ENCODE assay signal across 8 cellular contexts in the genomic region with DNA sequence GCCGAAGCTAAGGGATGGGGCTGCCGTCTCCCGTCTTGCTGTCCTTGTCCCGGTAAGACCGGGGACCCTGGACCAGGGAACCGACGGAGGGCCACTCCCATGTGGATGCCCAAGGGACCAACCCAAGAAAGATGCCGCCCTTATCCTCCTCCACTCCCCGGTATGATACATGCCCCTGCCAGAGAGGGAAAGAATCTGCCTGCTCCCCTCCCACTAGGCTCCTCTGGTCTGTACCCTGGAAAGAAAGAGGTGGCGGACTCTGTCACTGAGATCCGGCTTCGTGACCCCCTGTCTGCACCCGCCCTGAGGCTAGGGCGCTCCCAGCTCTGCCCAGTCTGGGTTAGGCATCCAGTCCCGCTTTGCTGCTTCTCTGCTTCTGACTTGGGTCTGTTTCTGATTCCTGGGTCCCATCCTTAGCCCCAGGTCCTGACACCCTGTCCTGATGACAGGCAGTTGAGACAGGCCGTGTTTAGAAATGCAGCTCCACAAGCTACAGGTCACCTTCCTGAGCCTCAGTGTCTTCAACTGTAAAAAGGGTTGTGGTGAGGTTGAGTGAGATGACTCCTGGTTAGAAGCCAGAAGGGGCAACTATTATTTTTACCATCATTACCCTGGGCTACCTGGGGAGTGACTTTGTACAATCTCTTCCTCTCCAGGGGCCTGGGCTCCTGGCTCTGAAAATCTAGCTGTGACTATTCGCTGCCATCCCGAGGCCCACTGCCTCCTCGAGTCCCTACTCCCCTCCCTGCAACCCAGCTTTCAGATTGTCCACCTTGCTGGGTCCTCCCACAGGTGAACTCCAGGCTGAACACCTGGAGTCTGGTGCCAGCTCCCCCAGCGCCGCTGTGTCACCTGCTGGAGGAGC. TPM values are rescaled to one million over a fixed set of nuclear protein-coding genes. Genes with fewer than 3 reads are reported as not detected.
A peak's percentile ranks its signal among the peaks of the same experiment; 100 is the strongest.
DNase-seq lines count a peak whose midpoint lies in the region; ATAC-seq and TF ChIP-seq lines count a peak whose summit lies in the region.

No MANE protein-coding gene starts in this region.

- no peak for ATAC-seq in HG02973 (IDR thresholded peaks at IDR 0.05; ENCODE audit: unreplicated experiment)

- 44 to 67% methylated on average over 4 to 21 of the region's 21 CpGs for WGBS in endodermal cell (ENCODE audit: insufficient coverage in 1 of 2, insufficient read length in 1 of 2), 2 experiments

- peak overlapping the region; percentile 96 for H3K27ac Mint-ChIP-seq in activated CD4-positive, alpha-beta T cell treated with anti-CD3 and anti-CD28 coated beads, Interleukin-2, amount 10 ng/mL, durations not matched to agents 24 days and 14 days
- H3K27ac Mint-ChIP-seq in endodermal cell (no peak overlapping the region), osteocyte (ENCODE audit: unreplicated experiment) (peak overlapping the region; percentile 95)

- H3K36me3 ChIP-seq in endodermal cell (ENCODE audit: control insufficient read depth, insufficient read depth, low read length) = no peaks in the 10 kb centered on the region

- H3K4me3 ChIP-seq in endodermal cell (ENCODE audit: low read length) = peak overlapping the region; percentile 84

- no peaks in the 10 kb centered on the region for H3K4me1 ChIP-seq in endodermal cell (ENCODE audit: control insufficient read depth, insufficient read depth, low read length)

- TF ChIP-seq CTCF in endodermal cell (conservative IDR thresholded peaks at IDR 0.05) (no peak), osteocyte (IDR thresholded peaks at IDR 0.05) (no peak)

- peaks cover 5% of the 10 kb centered on the region for H3K9me3 Mint-ChIP-seq in activated CD4-positive, alpha-beta T cell treated with anti-CD3 and anti-CD28 coated beads, Interleukin-2, amount 10 ng/mL, durations not matched to agents 24 days and 14 days
- H3K9me3 Mint-ChIP-seq in endodermal cell = peaks cover 22% of the 10 kb centered on the region
- peaks cover 5% of the 10 kb centered on the region for H3K9me3 Mint-ChIP-seq in osteocyte (ENCODE audit: unreplicated experiment)

- no peak overlapping the region for H3K27ac ChIP-seq in endodermal cell (ENCODE audit: low read depth, low read length)

- intact Hi-C loops in activated CD4-positive, alpha-beta T cell treated with anti-CD3 and anti-CD28 coated beads, Interleukin-2, amount 10 ng/mL, durations not matched to agents 24 days and 14 days (cut with micrococcal nuclease) = loop anchor here (1.0 to 10.0 kb wide), 5 partner anchors 37 to 435 kb away; no protein-coding TSS in a partner anchor

- H3K9me3 ChIP-seq in endodermal cell (ENCODE audit: control insufficient read depth, low read length) = peaks cover 11% of the 10 kb centered on the region

- no peaks in the 10 kb centered on the region for H3K27me3 ChIP-seq in endodermal cell (ENCODE audit: control insufficient read depth, insufficient read depth, low read length, poor library complexity, severe bottlenecking)

- H3K36me3 Mint-ChIP-seq in activated CD4-positive, alpha-beta T cell treated with anti-CD3 and anti-CD28 coated beads, Interleukin-2, amount 10 ng/mL, durations not matched to agents 24 days and 14 days (ENCODE audit: low read depth) = peaks cover 5% of the 10 kb centered on the region
- H3K36me3 Mint-ChIP-seq in endodermal cell (ENCODE audit: low read depth) = no peaks in the 10 kb centered on the region
- H3K36me3 Mint-ChIP-seq in osteocyte (ENCODE audit: unreplicated experiment) = no peaks in the 10 kb centered on the region

- peaks cover 18% of the 10 kb centered on the region for H3K4me1 Mint-ChIP-seq in activated CD4-positive, alpha-beta T cell treated with anti-CD3 and anti-CD28 coated beads, Interleukin-2, amount 10 ng/mL, durations not matched to agents 24 days and 14 days
- H3K4me1 Mint-ChIP-seq in endodermal cell (no peaks in the 10 kb centered on the region), osteocyte (ENCODE audit: unreplicated experiment) (peaks cover 10% of the 10 kb centered on the region)

- no peak overlapping the region for H3K9ac ChIP-seq in endodermal cell (ENCODE audit: extremely low read depth, low read length, poor library complexity, severe bottlenecking)

- no peaks in the 10 kb centered on the region for H3K27me3 Mint-ChIP-seq in activated CD4-positive, alpha-beta T cell treated with anti-CD3 and anti-CD28 coated beads, Interleukin-2, amount 10 ng/mL, durations not matched to agents 24 days and 14 days
- peaks cover 4% of the 10 kb centered on the region for H3K27me3 Mint-ChIP-seq in endodermal cell (ENCODE audit: insufficient read depth)
- H3K27me3 Mint-ChIP-seq in osteocyte (ENCODE audit: unreplicated experiment) = no peaks in the 10 kb centered on the region

- peak overlapping the region; percentile 96 for H3K4me3 Mint-ChIP-seq in activated CD4-positive, alpha-beta T cell treated with anti-CD3 and anti-CD28 coated beads, Interleukin-2, amount 10 ng/mL, durations not matched to agents 24 days and 14 days
- H3K4me3 Mint-ChIP-seq in endodermal cell = peak overlapping the region; percentile 58
- peak overlapping the region; percentile 79 for H3K4me3 Mint-ChIP-seq in osteocyte (ENCODE audit: unreplicated experiment)

- DNase-seq in activated CD4-positive, alpha-beta T cell treated with anti-CD3 and anti-CD28 coated beads, Interleukin-2, amount 10 ng/mL, durations not matched to agents 24 days and 14 days = no peak
- no peak for DNase-seq in activated CD4-positive, alpha-beta T cell treated with anti-CD3 and anti-CD28 coated beads, Interleukin-2, amount 50 U/mL, for 1 hour
- DNase-seq in RPMI7951 (ENCODE audit: low read depth) = peak; percentile 79
- no peak for DNase-seq in endodermal cell
- no peak for DNase-seq in osteocyte (ENCODE audit: extremely low spot score, unreplicated experiment)
- DNase-seq in mucosa of gallbladder (ENCODE audit: low spot score) = no peak
- no peak for DNase-seq in NCI-H2081 treated with DMSO at 0.1 percent for 48 hours (lab: John Stamatoyannopoulos, UW)

RNA-seq across cellular contexts. Expression of gene MATN1, which starts 3.7 kb away (rescaled TPM):
- total RNA-seq in activated CD4-positive, alpha-beta T cell treated with anti-CD3 and anti-CD28 coated beads, Interleukin-2, amount 10 ng/mL, durations not matched to agents 24 days and 14 days = 0.50 and 0.54 TPM in 2 replicates
- total RNA-seq in RPMI7951 (2014; rRNA removed; shearing (Covaris generic)) = 0.20 and 0.48 TPM in 2 replicates
- total RNA-seq in endodermal cell (not detected), osteocyte (0.39 and 0.99 TPM in 2 replicates), mucosa of gallbladder (0.12 TPM)
- polyA plus RNA-seq in endodermal cell (2013, experiment 1 of 2) = 0.32 TPM
- polyA plus RNA-seq in endodermal cell (2013, experiment 2 of 2) = not detected

RNA-seq across cellular contexts. Expression of gene LAPTM5, which starts 37.9 kb away (rescaled TPM):
- 178 and 179 TPM in 2 replicates for total RNA-seq in activated CD4-positive, alpha-beta T cell treated with anti-CD3 and anti-CD28 coated beads, Interleukin-2, amount 10 ng/mL, durations not matched to agents 24 days and 14 days
- total RNA-seq in RPMI7951 (2014; rRNA removed; shearing (Covaris generic)) = 70.7 and 82.5 TPM in 2 replicates
- total RNA-seq in endodermal cell = not detected
- 0.93 TPM for polyA plus RNA-seq in endodermal cell (2013, experiment 1 of 2)
- 0.58 TPM for polyA plus RNA-seq in endodermal cell (2013, experiment 2 of 2)
- not detected in 2 replicates for total RNA-seq in osteocyte
- total RNA-seq in mucosa of gallbladder = 111 TPM

Comparison
In these comparisons a context has a peak if more than half of its experiments do, and no peak if none do; other contexts are left out.
1. RNA of gene LAPTM5, which starts 37.9 kb away (total RNA-seq): 178 to 179 TPM in activated CD4-positive, alpha-beta T cell treated with anti-CD3 and anti-CD28 coated beads, Interleukin-2, amount 10 ng/mL, durations not matched to agents 24 days and 14 days, 111 TPM in mucosa of gallbladder (single experiment) and 70.7 to 82.5 TPM in RPMI7951; not detected in endodermal cell and not detected in osteocyte; every median in the first group is over 10 times any median in the second.
2. Peak in every context shown above with its lines, with median percentiles within 50 percentile points of each other: H3K4me3 Mint-ChIP-seq.